8 cellular contexts compared by ENCODE assay signal in the genomic region with DNA sequence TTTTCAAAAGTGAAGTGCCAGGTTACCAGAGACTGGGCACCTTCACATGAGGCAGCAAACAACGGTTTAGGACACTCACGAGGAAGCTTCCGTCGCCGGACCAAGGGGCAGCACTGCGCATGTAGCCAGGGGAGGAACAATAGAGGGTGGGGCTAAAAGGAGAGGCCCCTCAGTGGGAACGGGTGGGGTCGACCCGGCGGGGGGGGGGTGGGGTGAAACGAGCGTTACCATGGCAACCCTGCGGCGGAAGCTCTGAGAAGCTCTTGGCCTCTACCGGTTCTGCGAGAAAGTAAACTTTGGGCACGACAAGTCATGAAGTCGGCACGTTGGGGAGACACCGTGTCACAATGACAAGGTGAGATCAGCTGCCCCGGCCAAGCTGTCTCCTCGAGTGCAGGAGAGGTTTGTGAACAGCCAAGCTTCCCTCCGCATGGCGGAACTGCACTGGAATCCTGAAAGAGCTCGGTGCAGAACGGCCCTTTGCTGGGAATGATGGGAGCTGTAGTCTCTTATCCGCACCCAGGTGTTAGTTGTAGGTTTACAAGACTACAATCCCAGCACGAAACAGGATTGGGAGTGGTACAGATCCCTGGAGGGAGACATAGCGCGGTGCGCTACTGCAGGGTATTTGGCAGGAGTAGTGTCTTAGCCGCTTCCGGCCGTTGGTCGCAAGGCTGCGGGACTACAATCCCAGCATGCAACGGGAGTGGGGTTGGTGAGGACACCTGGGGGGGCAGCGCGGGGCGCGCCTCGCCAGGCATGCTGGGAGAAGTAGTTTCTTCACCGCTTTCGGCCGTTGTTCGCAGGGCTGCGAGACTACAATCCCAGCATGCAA.
DNase-seq lines count a peak whose midpoint lies in the region; ATAC-seq and TF ChIP-seq lines count a peak whose summit lies in the region.

No MANE protein-coding gene starts in this region.

- H3K27ac ChIP-seq in CD4-positive, alpha-beta memory T cell (ENCODE audit: low read depth, low read length): peak overlapping the region; percentile 64
- H3K27ac ChIP-seq in RWPE1: no peak overlapping the region

- intact Hi-C loops in CD4-positive, alpha-beta memory T cell (cut with micrococcal nuclease): loop anchor here (1.0 to 5.0 kb wide), 6 partner anchors 26 to 1111 kb away; a partner anchor contains a TSS

- peak; percentile 86 to 96 (median 94) for DNase-seq in CD4-positive, alpha-beta memory T cell
- DNase-seq in activated CD4-positive, alpha-beta T cell treated with anti-CD3 and anti-CD28 coated beads, Interleukin-2, amount 50 U/mL, for 1 hour: peak; percentile 86
- DNase-seq in dermis blood vessel endothelial cell: peak; percentile 0
- peak; percentile 96 for DNase-seq in naive B cell
- peak; percentile 82 for DNase-seq in stimulated activated naive CD4-positive, alpha-beta T cell treated with Interleukin-2 at 50 U/mL for 16 hours (lab: John Stamatoyannopoulos, UW)
- no peak for DNase-seq in RWPE1 (ENCODE audit: low spot score)
- DNase-seq in A172 (ENCODE audit: low spot score): no peak

- no peaks in the 10 kb centered on the region for H3K36me3 ChIP-seq in CD4-positive, alpha-beta memory T cell (ENCODE audit: insufficient read depth, low read length)
- H3K36me3 ChIP-seq in Loucy (ENCODE audit: insufficient read depth, low read length): no peaks in the 10 kb centered on the region

- H3K4me1 Mint-ChIP-seq in CD4-positive, alpha-beta memory T cell: peaks cover 3 to 18% (median 12%) of the 10 kb centered on the region in 4 donors
- peaks cover 16 to 24% (median 24%) of the 10 kb centered on the region in 3 donors for H3K4me1 Mint-ChIP-seq in naive B cell

- H3K4me3 Mint-ChIP-seq in CD4-positive, alpha-beta memory T cell: peak overlapping the region; percentile 94 to 99 (median 98)
- H3K4me3 Mint-ChIP-seq in naive B cell: peak overlapping the region; percentile 95 to 100 (median 99)

- H2AFZ ChIP-seq in Loucy (ENCODE audit: low read length): peak overlapping the region; percentile 86

- H3K4me1 ChIP-seq in CD4-positive, alpha-beta memory T cell (ENCODE audit: insufficient read depth, low read length): peaks cover 6% of the 10 kb centered on the region
- no peaks in the 10 kb centered on the region for H3K4me1 ChIP-seq in Loucy (ENCODE audit: insufficient read depth, low read length, poor library complexity, severe bottlenecking)

- H3K4me3 ChIP-seq in CD4-positive, alpha-beta memory T cell (ENCODE audit: low read length in 2 of 2): peak overlapping the region; percentile 58 to 73
- peak overlapping the region; percentile 72 for H3K4me3 ChIP-seq in Loucy (ENCODE audit: low read length, poor library complexity, severe bottlenecking)

- H4K20me1 ChIP-seq in Loucy (ENCODE audit: insufficient read depth, low read length, poor library complexity, severe bottlenecking): no peaks in the 10 kb centered on the region

- H3K9ac ChIP-seq in Loucy (ENCODE audit: low read depth, low read length, poor library complexity, severe bottlenecking): peak overlapping the region; percentile 68

- TF ChIP-seq CTCF in Loucy (conservative IDR thresholded peaks at IDR 0.05; ENCODE audit: low read length) (no peak), RWPE1 (conservative IDR thresholded peaks at IDR 0.05; ENCODE audit: low read depth) (no peak)

- no peaks in the 10 kb centered on the region for H3F3A ChIP-seq in Loucy (ENCODE audit: low read depth)

- H3K4me2 ChIP-seq in Loucy (ENCODE audit: low read depth, low read length, poor library complexity, severe bottlenecking): peak overlapping the region; percentile 58

- peaks cover 0 to 9% of the 10 kb centered on the region in 2 donors for H3K36me3 Mint-ChIP-seq in CD4-positive, alpha-beta memory T cell
- peaks cover 5 to 8% of the 10 kb centered on the region in 2 donors for H3K36me3 Mint-ChIP-seq in naive B cell

- H3K9me3 Mint-ChIP-seq in CD4-positive, alpha-beta memory T cell: peaks cover 0 to 30% (median 7%) of the 10 kb centered on the region in 8 donors
- H3K9me3 Mint-ChIP-seq in naive B cell: peaks cover 0 to 9% (median 6%) of the 10 kb centered on the region in 7 donors

- no peaks in the 10 kb centered on the region for H3K27me3 Mint-ChIP-seq in CD4-positive, alpha-beta memory T cell
- peaks cover 0 to 3% (median 0%) of the 10 kb centered on the region in 3 donors for H3K27me3 Mint-ChIP-seq in naive B cell

- H3K9me3 ChIP-seq in CD4-positive, alpha-beta memory T cell (ENCODE audit: control insufficient read depth in 1 of 2, low read length in 2 of 2): no peaks in the 10 kb centered on the region
- no peaks in the 10 kb centered on the region; the same call in 1 of the 2 replicates for H3K9me3 ChIP-seq in Loucy (ENCODE audit: insufficient read depth, low read depth, low read length)

- H3K27me3 ChIP-seq in CD4-positive, alpha-beta memory T cell (ENCODE audit: insufficient read depth, low read length): no peaks in the 10 kb centered on the region
- no peaks in the 10 kb centered on the region for H3K27me3 ChIP-seq in Loucy (ENCODE audit: insufficient read depth, low read length, poor library complexity, severe bottlenecking)

- H3K79me2 ChIP-seq in Loucy (ENCODE audit: insufficient read depth, low read length): no peaks in the 10 kb centered on the region

- POLR2A ChIA-PET in CD4-positive, alpha-beta memory T cell (lab: Charles Lee; ENCODE audit: partially characterized antibody): interaction anchor here (1.0 to 2.7 kb wide), 7 partner anchors 25 to 1081 kb away, joined by 3 to 60 read pairs (median 8); a partner anchor contains a TSS
- POLR2A ChIA-PET in RWPE1 (lab: Yijun Ruan, JAX; ENCODE audit: low non-redundant PET): no interaction called here

- no peaks in the 10 kb centered on the region for H3K9me2 ChIP-seq in Loucy (replicated peaks; ENCODE audit: low read depth, low read length)

- CTCF ChIA-PET in CD4-positive, alpha-beta memory T cell (lab: Charles Lee; ENCODE audit: partially characterized antibody): interaction anchor here (0.6 to 1.5 kb wide), 3 partner anchors 12 to 381 kb away, joined by 3 to 9 read pairs (median 3); no protein-coding TSS in a partner anchor
- CTCF ChIA-PET in RWPE1 (lab: Yijun Ruan, JAX): no interaction called here

- peak; percentile 90 for ATAC-seq in naive B cell (ENCODE audit: low read depth in 2 of 2)

- H3K27ac Mint-ChIP-seq in CD4-positive, alpha-beta memory T cell: peak overlapping the region; percentile 90 to 98 (median 97)
- peak overlapping the region; percentile 91 to 99 (median 98) for H3K27ac Mint-ChIP-seq in naive B cell

Comparison
In these comparisons a context has a peak if more than half of its experiments do, and no peak if none do; other contexts are left out.
1. DNase-seq: peak in CD4-positive, alpha-beta memory T cell (5 of 5), activated CD4-positive, alpha-beta T cell treated with anti-CD3 and anti-CD28 coated beads, Interleukin-2, amount 50 U/mL, for 1 hour (single experiment), dermis blood vessel endothelial cell (single experiment), naive B cell (single experiment) and stimulated activated naive CD4-positive, alpha-beta T cell treated with Interleukin-2 at 50 U/mL for 16 hours (single experiment); none in RWPE1 (single experiment) and A172 (single experiment).